ENCODE assay signal across 9 cellular contexts in genomic region chr18:5546660-5547059, GRCh38. TPM values are rescaled to one million over a fixed set of nuclear protein-coding genes. Genes with fewer than 3 reads are reported as not detected.
DNase-seq lines count a peak whose midpoint lies in the region; ATAC-seq and TF ChIP-seq lines count a peak whose summit lies in the region.
"Had no signal": no experiment of that assay in that cellular context is flagged by ENCODE, and none has a peak within 500 bp of the region (broad histone marks: within the 10 kb centered on the region; RNA-seq: fewer than 3 reads in every experiment).

No MANE protein-coding gene starts in this region.

- intact Hi-C loops in posterior vena cava (cut with DNase I): no loop called here

- H3K4me2 ChIP-seq in GM23248 (ENCODE audit: unreplicated experiment): no peak overlapping the region
- H3K4me2 ChIP-seq in fibroblast of lung (ENCODE audit: extremely low read depth, insufficient read depth, low read length): no peak overlapping the region
- H3K4me2 ChIP-seq in parathyroid adenoma (ENCODE audit: low read length): no peak overlapping the region
- H3K4me2 ChIP-seq: KMS-11 had no signal

- in situ Hi-C loops in GM23248 (cut with MboI): no loop called here

- no peak for ATAC-seq in HG03045 (IDR thresholded peaks at IDR 0.05; ENCODE audit: unreplicated experiment)
- no peak for ATAC-seq in HG03095 (IDR thresholded peaks at IDR 0.05; ENCODE audit: unreplicated experiment)

- H3F3A ChIP-seq in GM23248 (ENCODE audit: insufficient read depth): peaks cover 4% of the 10 kb centered on the region; the same call in 1 of the 2 replicates

- TF ChIP-seq CTCF in fibroblast of lung (conservative IDR thresholded peaks at IDR 0.05 in 1 of 2, IDR thresholded peaks at IDR 0.05 in 1 of 2; ENCODE audit: low read depth in 1 of 2, low read length in 2 of 2) (peak; percentile 31 to 83), parathyroid adenoma (IDR thresholded peaks at IDR 0.05) (peak; percentile 78)

- WGBS in GM23248 (ENCODE audit: low coverage in 1 of 2, low lambda C conversion rate in 2 of 2, missing lambda C conversion rate in 2 of 2), 2 experiments: 3 to 5% methylated on average over 3 of the region's 3 CpGs

- H3K27ac ChIP-seq in GM23248 (no peak overlapping the region), fibroblast of lung (ENCODE audit: insufficient read depth, low read length) (no peak overlapping the region), parathyroid adenoma (no peak overlapping the region)
- H3K27ac ChIP-seq: KMS-11 had no signal

- H3K9ac ChIP-seq in GM23248: no peak overlapping the region
- no peak overlapping the region for H3K9ac ChIP-seq in fibroblast of lung (ENCODE audit: insufficient read depth, low read length)
- no peak overlapping the region for H3K9ac ChIP-seq in parathyroid adenoma
- H3K9ac ChIP-seq: KMS-11 had no signal

- H4K20me1 ChIP-seq in GM23248 (ENCODE audit: insufficient read depth): no peaks in the 10 kb centered on the region
- H4K20me1 ChIP-seq in fibroblast of lung (ENCODE audit: control insufficient read depth, extremely low read depth, insufficient read depth, low read length): no peaks in the 10 kb centered on the region

- no peaks in the 10 kb centered on the region for H3K79me2 ChIP-seq in GM23248 (ENCODE audit: insufficient read depth)
- H3K79me2 ChIP-seq in fibroblast of lung (ENCODE audit: control insufficient read depth, insufficient read depth, low read length): no peaks in the 10 kb centered on the region
- peaks cover 11% of the 10 kb centered on the region for H3K79me2 ChIP-seq in parathyroid adenoma

- H3K4me1 ChIP-seq in GM23248 (ENCODE audit: insufficient read depth) (no peaks in the 10 kb centered on the region), fibroblast of lung (ENCODE audit: control insufficient read depth, extremely low read depth, insufficient read depth, low read length) (no peaks in the 10 kb centered on the region), parathyroid adenoma (peaks cover 5% of the 10 kb centered on the region)

- H3K4me3 ChIP-seq in GM23248 (no peak overlapping the region), fibroblast of lung (replicated peaks in 1 of 4; ENCODE audit: control extremely low read depth in 1 of 4, insufficient read depth in 1 of 4, low read depth in 3 of 4, low read length in 4 of 4) (no peak overlapping the region), parathyroid adenoma (ENCODE audit: low read depth, low read length) (no peak overlapping the region)

- H3K36me3 ChIP-seq in GM23248 (ENCODE audit: low read depth) (no peaks in the 10 kb centered on the region), fibroblast of lung (ENCODE audit: control insufficient read depth, insufficient read depth, low read length) (no peaks in the 10 kb centered on the region), parathyroid adenoma (ENCODE audit: control insufficient read depth, insufficient read depth, low read length) (no peaks in the 10 kb centered on the region)

- no peak overlapping the region for H2AFZ ChIP-seq in GM23248
- no peak overlapping the region for H2AFZ ChIP-seq in fibroblast of lung (ENCODE audit: low read length)
- no peak overlapping the region for H2AFZ ChIP-seq in parathyroid adenoma

- no peaks in the 10 kb centered on the region; the same call in 1 of the 2 replicates for H3K27me3 ChIP-seq in GM23248 (replicated peaks; ENCODE audit: insufficient read depth)
- H3K27me3 ChIP-seq in fibroblast of lung (ENCODE audit: control insufficient read depth, insufficient read depth, low read length): no peaks in the 10 kb centered on the region
- no peaks in the 10 kb centered on the region for H3K27me3 ChIP-seq in parathyroid adenoma (ENCODE audit: control insufficient read depth, insufficient read depth, low read length)

- H3K9me2 ChIP-seq in GM23248 (ENCODE audit: insufficient read depth): no peaks in the 10 kb centered on the region

- H3K9me3 ChIP-seq in GM23248 (ENCODE audit: low read depth) (no peaks in the 10 kb centered on the region), fibroblast of lung (ENCODE audit: control insufficient read depth, insufficient read depth, low read depth, low read length) (no peaks in the 10 kb centered on the region), parathyroid adenoma (ENCODE audit: control insufficient read depth, low read length) (no peaks in the 10 kb centered on the region)

- DNase-seq in GM23248 (peak; percentile 78), NOMO-1 treated with DMSO at 0.1 percent for 48 hours (lab: John Stamatoyannopoulos, UW; ENCODE audit: unreplicated experiment) (peak; percentile 71), fibroblast of lung (ENCODE audit: low read depth in 2 of 2) (peak; percentile 56 to 74), germinal center (ENCODE audit: low spot score) (no peak), posterior vena cava (ENCODE audit: low spot score) (no peak)

RNA-seq across cellular contexts. Expression of gene EPB41L3, which starts 2.9 kb away (rescaled TPM):
- total RNA-seq in GM23248 (2014; rRNA removed; shearing (Covaris generic)): 19.2 and 22.2 TPM in 2 replicates
- 19.2 and 20.8 TPM in 2 replicates for polyA plus RNA-seq in GM23248 (2016; fragmentation: Nextera tagmentation; extraction: Ambion mirVana)
- total RNA-seq in fibroblast of lung: 29.9 and 37.0 TPM in 2 replicates
- polyA plus RNA-seq in fibroblast of lung: 3.1 and 34.0 TPM in 2 replicates
- polyA plus RNA-seq in fibroblast of lung (2012): 2.8 and 28.8 TPM in 2 replicates
- polyA minus RNA-seq in fibroblast of lung (ENCODE audit: low replicate concordance): 59.3 TPM in 1 of 2 replicates, not detected in the other
- 10 to 100 TPM; 48.2 to 82.9 TPM for total RNA-seq in posterior vena cava

Comparison
In these comparisons a context has a peak if more than half of its experiments do, and no peak if none do; other contexts are left out.
1. DNase-seq: peak in GM23248 (single experiment), NOMO-1 treated with DMSO at 0.1 percent for 48 hours (single experiment) and fibroblast of lung (2 of 2); none in germinal center (single experiment) and posterior vena cava (single experiment).